7 cellular contexts compared by ENCODE assay signal in genomic region chr19:10604460-10604980, GRCh38. TPM values are rescaled to one million over a fixed set of nuclear protein-coding genes. Genes with fewer than 3 reads are reported as not detected.
A peak's percentile ranks its signal among the peaks of the same experiment; 100 is the strongest.
DNase-seq lines count a peak whose midpoint lies in the region; ATAC-seq and TF ChIP-seq lines count a peak whose summit lies in the region.

No MANE protein-coding gene starts in this region.

- peak; percentile 66 for DNase-seq in GM20000 (ENCODE audit: low spot score)
- peak; percentile 35 for DNase-seq in SW480 (ENCODE audit: low spot score)
- no peak for DNase-seq in NCI-H2196 (lab: John Stamatoyannopoulos, UW; ENCODE audit: unreplicated experiment)
- DNase-seq in HPDE6-E6E7 (ENCODE audit: extremely low spot score) = no peak

- TF ChIP-seq CTCF in GM20000 (IDR thresholded peaks at IDR 0.05; ENCODE audit: extremely low read depth, missing control alignments) = no peak

- H3K27ac ChIP-seq in skin epidermis = peak overlapping the region in 20 of 21 experiments; percentile 76 to 97 (median 90)

- H3K4me3 ChIP-seq in skin epidermis = peak overlapping the region in 1 of 7 experiments; percentile 95

- ATAC-seq in esophagus mucosa = peak; percentile 36
- no peak for ATAC-seq in GM21360 (IDR thresholded peaks at IDR 0.05; ENCODE audit: unreplicated experiment)

RNA-seq across cellular contexts. Expression of gene AP1M2, which starts 17.4 kb away (rescaled TPM):
- total RNA-seq in esophagus mucosa = 61.5 TPM

RNA-seq across cellular contexts. Expression of gene SLC44A2, which starts 20.8 kb away (rescaled TPM):
- total RNA-seq in esophagus mucosa = 109 TPM

RNA-seq across cellular contexts. Expression of gene CDKN2D, which starts 35.7 kb away (rescaled TPM):
- 8.4 TPM for total RNA-seq in esophagus mucosa

RNA-seq across cellular contexts. Expression of gene KRI1, which starts 38.7 kb away (rescaled TPM):
- total RNA-seq in esophagus mucosa = 22.5 TPM

RNA-seq across cellular contexts. Expression of gene ILF3, which starts 49.6 kb away (rescaled TPM):
- total RNA-seq in esophagus mucosa = 160 TPM

Comparison
In these comparisons a context has a peak if more than half of its experiments do, and no peak if none do; other contexts are left out.
1. DNase-seq: peak in GM20000 (single experiment) and SW480 (single experiment); none in NCI-H2196 (single experiment) and HPDE6-E6E7 (single experiment).